ENCODE assay signal across 23 cellular contexts in the genomic region with DNA sequence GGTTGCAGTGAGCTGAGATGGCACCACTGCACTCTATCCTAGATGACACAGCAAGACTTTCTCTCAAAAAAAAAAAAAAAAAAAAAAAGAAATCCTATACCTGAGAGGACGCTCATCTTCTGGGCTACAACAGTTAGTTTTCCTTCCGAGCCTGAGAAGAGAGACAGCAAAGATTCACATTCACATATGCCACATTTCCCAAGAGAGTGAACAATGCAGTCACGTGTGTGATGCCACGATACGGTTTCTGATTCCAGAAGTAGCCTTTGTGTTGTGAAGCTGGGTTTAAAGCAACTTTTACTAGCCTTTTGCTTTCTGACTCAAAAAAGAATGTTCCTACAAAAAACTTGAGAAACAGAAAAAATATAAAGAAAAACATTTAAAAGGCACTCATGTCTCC. TPM values are rescaled to one million over a fixed set of nuclear protein-coding genes. Genes with fewer than 3 reads are reported as not detected.
DNase-seq lines count a peak whose midpoint lies in the region; ATAC-seq and TF ChIP-seq lines count a peak whose summit lies in the region.
"Had no signal": no experiment of that assay in that cellular context is flagged by ENCODE, and none has a peak within 500 bp of the region (broad histone marks: within the 10 kb centered on the region; RNA-seq: fewer than 3 reads in every experiment).

No MANE protein-coding gene starts in this region.

- ATAC-seq in naive B cell (ENCODE audit: low read depth in 2 of 2) = peak; percentile 32 to 43
- no peak for ATAC-seq in HG03439 (IDR thresholded peaks at IDR 0.05; ENCODE audit: unreplicated experiment)
- no peak for ATAC-seq in naive thymus-derived CD8-positive, alpha-beta T cell
- ATAC-seq in HG02610 (IDR thresholded peaks at IDR 0.05; ENCODE audit: unreplicated experiment) = no peak
- ATAC-seq: GM23338 had no signal

- POLR2A ChIA-PET in OCI-LY7 (lab: Charles Lee) = interaction anchor here (1.1 kb wide), 1 partner anchor 13 kb away, joined by 3 read pairs; no protein-coding TSS in a partner anchor
- POLR2A ChIA-PET in naive thymus-derived CD8-positive, alpha-beta T cell (lab: Charles Lee) = no interaction called here

- H3K4me3 ChIP-seq in OCI-LY7 (ENCODE audit: low read depth, low read length, poor library complexity, severe bottlenecking) = no peak overlapping the region
- H3K4me3 ChIP-seq: GM23338, MG63 had no signal

- intact Hi-C loops in OCI-LY7 (cut with micrococcal nuclease; ENCODE audit: unreplicated experiment) = no loop called here

- H3K4me3 Mint-ChIP-seq in activated T-cell treated with anti-CD3 and anti-CD28 coated beads, Interleukin-2, amount 50 U/mL, for 24 hours = no peak overlapping the region
- H3K4me3 Mint-ChIP-seq in naive B cell = no peak overlapping the region
- H3K4me3 Mint-ChIP-seq in naive thymus-derived CD8-positive, alpha-beta T cell = no peak overlapping the region
- H3K4me3 Mint-ChIP-seq: CD14-positive monocyte; CD8-positive, alpha-beta memory T cell; GM23338; H9 had no signal

- peaks cover 94% of the 10 kb centered on the region for H3K36me3 Mint-ChIP-seq in activated T-cell treated with anti-CD3 and anti-CD28 coated beads, Interleukin-2, amount 50 U/mL, for 24 hours (ENCODE audit: low read depth)
- peaks cover 24 to 41% of the 10 kb centered on the region in 2 donors for H3K36me3 Mint-ChIP-seq in naive B cell
- peaks cover 0 to 96% (median 30%) of the 10 kb centered on the region in 3 donors for H3K36me3 Mint-ChIP-seq in naive thymus-derived CD8-positive, alpha-beta T cell

- no peaks in the 10 kb centered on the region for H3K4me1 ChIP-seq in OCI-LY7 (ENCODE audit: insufficient read depth, low read length, poor library complexity, severe bottlenecking)

- H3K27ac ChIP-seq in OCI-LY7 (ENCODE audit: low read depth, low read length, poor library complexity, severe bottlenecking) = peak overlapping the region; percentile 38

- BruUV-seq in OCI-LY7 (replicated peaks; lab: Mats Ljungman, UMichigan) = no TSS peak

- no peaks in the 10 kb centered on the region for H3K79me2 ChIP-seq in OCI-LY7 (ENCODE audit: insufficient read depth, low read depth, low read length)

- no peak for DNase-seq in activated T-cell treated with anti-CD3 and anti-CD28 coated beads, Interleukin-2, amount 50 U/mL, for 24 hours
- no peak for DNase-seq in activated T-cell treated with anti-CD3 and anti-CD28 coated beads, Interleukin-2, amount 50 U/mL, for 48 hours
- DNase-seq in OCI-LY7 (ENCODE audit: low spot score) (peak; percentile 32), naive B cell (no peak)
- DNase-seq in naive thymus-derived CD8-positive, alpha-beta T cell = no peak
- DNase-seq: CD8-positive, alpha-beta memory T cell; DMS 273 treated with DMSO at 0.1 percent for 48 hours; DMS79; H9; KBM-7; MG63; NCI-H1105 treated with DMSO at 0.1 percent for 48 hours; NCI-H146; NCI-H2029 treated with DMSO at 0.1 percent for 48 hours; NCI-H446; NCI-H524 treated with DMSO at 0.1 percent for 48 hours; NCI-H774; PC-3; SK-N-SH had no signal

- H3K27ac Mint-ChIP-seq in activated T-cell treated with anti-CD3 and anti-CD28 coated beads, Interleukin-2, amount 50 U/mL, for 24 hours = peak overlapping the region; percentile 37
- peak overlapping the region in 1 of 6 donors; percentile 16 for H3K27ac Mint-ChIP-seq in naive B cell
- no peak overlapping the region for H3K27ac Mint-ChIP-seq in naive thymus-derived CD8-positive, alpha-beta T cell
- H3K27ac Mint-ChIP-seq: GM23338 had no signal

- H3K4me1 Mint-ChIP-seq in activated T-cell treated with anti-CD3 and anti-CD28 coated beads, Interleukin-2, amount 50 U/mL, for 24 hours (ENCODE audit: low read depth) = peaks cover 9% of the 10 kb centered on the region
- H3K4me1 Mint-ChIP-seq in naive B cell = peaks cover 10 to 16% (median 14%) of the 10 kb centered on the region in 3 donors
- H3K4me1 Mint-ChIP-seq in naive thymus-derived CD8-positive, alpha-beta T cell = peaks cover 0 to 9% (median 0%) of the 10 kb centered on the region in 4 donors
- H3K4me1 Mint-ChIP-seq: CD14-positive monocyte; CD8-positive, alpha-beta memory T cell; GM23338; H9 had no signal

- CTCF ChIA-PET in OCI-LY7 (lab: Charles Lee; ENCODE audit: unreplicated experiment) = no interaction called here

- H3K36me3 ChIP-seq in OCI-LY7 (ENCODE audit: insufficient read depth, low read length) = peaks cover 98% of the 10 kb centered on the region

- H3K9me3 Mint-ChIP-seq in activated T-cell treated with anti-CD3 and anti-CD28 coated beads, Interleukin-2, amount 50 U/mL, for 24 hours = no peaks in the 10 kb centered on the region
- H3K9me3 Mint-ChIP-seq in naive B cell = no peaks in the 10 kb centered on the region
- H3K9me3 Mint-ChIP-seq in naive thymus-derived CD8-positive, alpha-beta T cell = no peaks in the 10 kb centered on the region
- H3K9me3 Mint-ChIP-seq: CD14-positive monocyte; CD8-positive, alpha-beta memory T cell; GM23338; H9 had no signal

- no peaks in the 10 kb centered on the region for H3K9me2 ChIP-seq in OCI-LY7 (ENCODE audit: insufficient read depth, low read length)
- H3K9me2 ChIP-seq: SK-N-SH had no signal

- no peaks in the 10 kb centered on the region for H3K9me3 ChIP-seq in OCI-LY7 (ENCODE audit: low read length)
- H3K9me3 ChIP-seq: MG63, SK-N-SH had no signal

- H3K4me2 ChIP-seq in OCI-LY7 (ENCODE audit: low read length) = 0 out of 2 replicates have a peak overlapping the region, but pooled peaks have one; percentile 3
- H3K4me2 ChIP-seq: GM23338, SK-N-SH had no signal

- H2AFZ ChIP-seq in OCI-LY7 (ENCODE audit: low read length) = no peak overlapping the region
- H2AFZ ChIP-seq: GM23338 had no signal

- no peaks in the 10 kb centered on the region for H3K27me3 Mint-ChIP-seq in activated T-cell treated with anti-CD3 and anti-CD28 coated beads, Interleukin-2, amount 50 U/mL, for 24 hours
- no peaks in the 10 kb centered on the region for H3K27me3 Mint-ChIP-seq in naive B cell
- no peaks in the 10 kb centered on the region for H3K27me3 Mint-ChIP-seq in naive thymus-derived CD8-positive, alpha-beta T cell
- H3K27me3 Mint-ChIP-seq: CD8-positive, alpha-beta memory T cell had no signal

- no peaks in the 10 kb centered on the region for H4K20me1 ChIP-seq in OCI-LY7 (ENCODE audit: insufficient read depth, low read length)

- TF ChIP-seq CTCF in OCI-LY7 (conservative IDR thresholded peaks at IDR 0.05; ENCODE audit: low read length) = no peak

RNA-seq across cellular contexts. Expression of a gene that starts 19.5 kb away (rescaled TPM):
- 217 and 224 TPM in 2 replicates for total RNA-seq in OCI-LY7 (2014; rRNA removed; shearing (Covaris generic))
- total RNA-seq in OCI-LY7 (2022) = 290 and 343 TPM in 2 replicates
- 10 to 100 TPM; 11.1 to 23.9 (median 18.7) TPM for polyA plus RNA-seq in naive B cell (ENCODE audit: low read depth in 6 of 6)
- total RNA-seq in naive thymus-derived CD8-positive, alpha-beta T cell = 100 to 1,000 TPM; 132 to 133 TPM
- polyA plus RNA-seq in naive thymus-derived CD8-positive, alpha-beta T cell = 10 to 100 TPM; 14.9 to 28.3 (median 23.8) TPM

RNA-seq across cellular contexts. Expression of a gene that starts 25.8 kb away (rescaled TPM):
- total RNA-seq in OCI-LY7 (2014; rRNA removed; shearing (Covaris generic)) = 5,868 and 6,057 TPM in 2 replicates
- total RNA-seq in OCI-LY7 (2022) = 2,996 and 3,206 TPM in 2 replicates
- polyA plus RNA-seq in naive B cell (ENCODE audit: low read depth in 6 of 6) = 1,000 to 10,000 TPM; 1,332 to 2,325 (median 1,674) TPM
- total RNA-seq in naive thymus-derived CD8-positive, alpha-beta T cell = 1,000 to 10,000 TPM; 1,511 to 1,568 TPM
- 1,000 to 10,000 TPM; 1,821 to 2,320 (median 1,964) TPM for polyA plus RNA-seq in naive thymus-derived CD8-positive, alpha-beta T cell

RNA-seq across cellular contexts. Expression of a gene that starts 58.5 kb away (rescaled TPM):
- 30.9 and 42.2 TPM in 2 replicates for total RNA-seq in OCI-LY7 (2014; rRNA removed; shearing (Covaris generic))
- total RNA-seq in OCI-LY7 (2022) = 71.1 and 85.9 TPM in 2 replicates
- polyA plus RNA-seq in naive B cell (ENCODE audit: low read depth in 6 of 6) = 10 to 100 TPM in 5 of 6 donors, 1 to 10 TPM in 1; 6.2 to 16.6 (median 14.6) TPM
- 10 to 100 TPM; 49.8 to 51.6 TPM for total RNA-seq in naive thymus-derived CD8-positive, alpha-beta T cell
- 10 to 100 TPM; 10.2 to 14.1 (median 12.6) TPM for polyA plus RNA-seq in naive thymus-derived CD8-positive, alpha-beta T cell

Comparison
In these comparisons a context has a peak if more than half of its experiments do, and no peak if none do; other contexts are left out.
1. ATAC-seq: peak in naive B cell (2 of 2); none in HG03439 (single experiment), naive thymus-derived CD8-positive, alpha-beta T cell (0 of 2) and HG02610 (single experiment).